Comparison of ENCODE assay signal across 8 cellular contexts in genomic region chr6:111721677-111722219, GRCh38.
DNase-seq lines count a peak whose midpoint lies in the region; ATAC-seq and TF ChIP-seq lines count a peak whose summit lies in the region.

No MANE protein-coding gene starts in this region.

- H3K4me1 ChIP-seq in MM.1S (ENCODE audit: low read length) (peaks cover 15% of the 10 kb centered on the region), left ventricle myocardium inferior (peaks cover 49% of the 10 kb centered on the region)

- no peaks in the 10 kb centered on the region for H4K20me1 ChIP-seq in MM.1S (ENCODE audit: insufficient read depth, low read length)

- peaks cover 56% of the 10 kb centered on the region for H3K36me3 Mint-ChIP-seq in activated T-helper 1 cell treated with anti-CD3 and anti-CD28 coated beads, Interleukin-12 subunit alpha, Interleukin-12 subunit beta, Interleukin-2, Interleukin-4 antibody, amounts not matched to agents 30 ng/mL and 10 ng/mL and 1 ng/mL, durations not matched to agents 14 hours and 24 hours and 36 hours (ENCODE audit: low read depth)

- H3K27me3 ChIP-seq in MM.1S (replicated peaks; ENCODE audit: insufficient read depth, low read length), result no peaks in the 10 kb centered on the region
- H3K27me3 ChIP-seq in left ventricle myocardium inferior (ENCODE audit: low read depth), result no peaks in the 10 kb centered on the region

- H3K79me2 ChIP-seq in MM.1S (ENCODE audit: low read length), result no peaks in the 10 kb centered on the region

- no peak overlapping the region for H3K4me3 Mint-ChIP-seq in activated T-helper 1 cell treated with anti-CD3 and anti-CD28 coated beads, Interleukin-12 subunit alpha, Interleukin-12 subunit beta, Interleukin-2, Interleukin-4 antibody, amounts not matched to agents 30 ng/mL and 10 ng/mL and 1 ng/mL, durations not matched to agents 14 hours and 24 hours and 36 hours

- no peak overlapping the region for H3K4me3 ChIP-seq in MM.1S (ENCODE audit: low read length)
- H3K4me3 ChIP-seq in left ventricle myocardium inferior, result no peak overlapping the region

- TF ChIP-seq CTCF in MM.1S (IDR thresholded peaks at IDR 0.05; ENCODE audit: low read length) (peak; percentile 69), left ventricle myocardium inferior (IDR thresholded peaks at IDR 0.05; ENCODE audit: borderline replicate concordance) (peak; percentile 55)

- ATAC-seq in GM21367 (IDR thresholded peaks at IDR 0.05; ENCODE audit: unreplicated experiment) (no peak), GM21528 (IDR thresholded peaks at IDR 0.05; ENCODE audit: low FRiP score, unreplicated experiment) (no peak)

- H3K9me2 ChIP-seq in MM.1S (replicated peaks; ENCODE audit: insufficient read depth, low read length), result no peaks in the 10 kb centered on the region

- intact Hi-C loops in activated T-helper 1 cell treated with anti-CD3 and anti-CD28 coated beads, Interleukin-12 subunit alpha, Interleukin-12 subunit beta, Interleukin-2, Interleukin-4 antibody, amounts not matched to agents 30 ng/mL and 10 ng/mL and 1 ng/mL, durations not matched to agents 14 hours and 24 hours and 36 hours (cut with micrococcal nuclease), result loop anchor here (2.0 kb wide), 1 partner anchor 149 kb away; no protein-coding TSS in a partner anchor
- intact Hi-C loops in left ventricle myocardium inferior (cut with micrococcal nuclease), result no loop called here

- H3K36me3 ChIP-seq in MM.1S (replicated peaks; ENCODE audit: insufficient read depth, low read length) (no peaks in the 10 kb centered on the region), left ventricle myocardium inferior (peaks cover 24% of the 10 kb centered on the region)

- H3K9me3 Mint-ChIP-seq in activated T-helper 1 cell treated with anti-CD3 and anti-CD28 coated beads, Interleukin-12 subunit alpha, Interleukin-12 subunit beta, Interleukin-2, Interleukin-4 antibody, amounts not matched to agents 30 ng/mL and 10 ng/mL and 1 ng/mL, durations not matched to agents 14 hours and 24 hours and 36 hours, result no peaks in the 10 kb centered on the region

- no peak overlapping the region for H3K4me2 ChIP-seq in MM.1S (ENCODE audit: low read depth, low read length)

- H3F3A ChIP-seq in MM.1S (ENCODE audit: insufficient read depth, low read length), result peaks cover 6% of the 10 kb centered on the region

- H3K27me3 Mint-ChIP-seq in activated T-helper 1 cell treated with anti-CD3 and anti-CD28 coated beads, Interleukin-12 subunit alpha, Interleukin-12 subunit beta, Interleukin-2, Interleukin-4 antibody, amounts not matched to agents 30 ng/mL and 10 ng/mL and 1 ng/mL, durations not matched to agents 14 hours and 24 hours and 36 hours (ENCODE audit: insufficient read depth), result no peaks in the 10 kb centered on the region

- DNase-seq in EL (peak; percentile 52), MM.1S (peak; percentile 13), left ventricle myocardium inferior (no peak), NCI-H1930 (lab: John Stamatoyannopoulos, UW) (no peak)
- DNase-seq in activated T-helper 1 cell treated with anti-CD3 and anti-CD28 coated beads, Interleukin-12 subunit alpha, Interleukin-12 subunit beta, Interleukin-2, Interleukin-4 antibody, amounts not matched to agents 30 ng/mL and 10 ng/mL and 1 ng/mL, durations not matched to agents 14 hours and 24 hours and 36 hours (ENCODE audit: low spot score), result peak; percentile 14
- DNase-seq in stimulated activated CD8-positive, alpha-beta memory T cell treated with anti-CD3 and anti-CD28 coated beads, Interleukin-12 subunit alpha, Interleukin-12 subunit beta, amount 100 ng/mL, for 1 hour (ENCODE audit: low read depth), result peak; percentile 20

- H3K27ac ChIP-seq in MM.1S (ENCODE audit: low read length), result no peak overlapping the region
- H3K27ac ChIP-seq in left ventricle myocardium inferior (replicated peaks), result peak overlapping the region; percentile 39

- no peak overlapping the region for H3K9ac ChIP-seq in MM.1S (ENCODE audit: low read length)

- H3K4me1 Mint-ChIP-seq in activated T-helper 1 cell treated with anti-CD3 and anti-CD28 coated beads, Interleukin-12 subunit alpha, Interleukin-12 subunit beta, Interleukin-2, Interleukin-4 antibody, amounts not matched to agents 30 ng/mL and 10 ng/mL and 1 ng/mL, durations not matched to agents 14 hours and 24 hours and 36 hours (ENCODE audit: low read depth), result peaks cover 75% of the 10 kb centered on the region

- peak overlapping the region; percentile 55 for H3K27ac Mint-ChIP-seq in activated T-helper 1 cell treated with anti-CD3 and anti-CD28 coated beads, Interleukin-12 subunit alpha, Interleukin-12 subunit beta, Interleukin-2, Interleukin-4 antibody, amounts not matched to agents 30 ng/mL and 10 ng/mL and 1 ng/mL, durations not matched to agents 14 hours and 24 hours and 36 hours

- H2AFZ ChIP-seq in MM.1S (ENCODE audit: low read length), result no peak overlapping the region

- H3K9me3 ChIP-seq in MM.1S (replicated peaks; ENCODE audit: insufficient read depth, low read length) (no peaks in the 10 kb centered on the region), left ventricle myocardium inferior (replicated peaks) (no peaks in the 10 kb centered on the region)

Comparison
In these comparisons a context has a peak if more than half of its experiments do, and no peak if none do; other contexts are left out.
1. DNase-seq: peak in EL (single experiment), MM.1S (single experiment), activated T-helper 1 cell treated with anti-CD3 and anti-CD28 coated beads, Interleukin-12 subunit alpha, Interleukin-12 subunit beta, Interleukin-2, Interleukin-4 antibody, amounts not matched to agents 30 ng/mL and 10 ng/mL and 1 ng/mL, durations not matched to agents 14 hours and 24 hours and 36 hours (single experiment) and stimulated activated CD8-positive, alpha-beta memory T cell treated with anti-CD3 and anti-CD28 coated beads, Interleukin-12 subunit alpha, Interleukin-12 subunit beta, amount 100 ng/mL, for 1 hour (single experiment); none in left ventricle myocardium inferior (single experiment) and NCI-H1930 (0 of 2).